In genomic region chr2:48886919-48887318, GRCh38 we compare ENCODE assay signal across 21 cellular contexts.
DNase-seq lines count a peak whose midpoint lies in the region; ATAC-seq, FAIRE-seq and TF ChIP-seq lines count a peak whose summit lies in the region.
"Had no signal": no experiment of that assay in that cellular context is flagged by ENCODE, and none has a peak within 500 bp of the region (broad histone marks: within the 10 kb centered on the region; RNA-seq: fewer than 3 reads in every experiment).

No MANE protein-coding gene starts in this region.

- H3K14ac ChIP-seq in trophoblast cell (ENCODE audit: low read length), result no peak overlapping the region

- H2AFZ ChIP-seq in HepG2 (ENCODE audit: low read length) (no peak overlapping the region), trophoblast cell (ENCODE audit: insufficient read depth, low read length, poor library complexity) (no peak overlapping the region)

- no peak overlapping the region for H4K91ac ChIP-seq in trophoblast cell (ENCODE audit: low read depth, low read length)

- CTCF ChIA-PET in HepG2 (lab: Yijun Ruan, JAX; ENCODE audit: low intra/inter-chr PET ratio, low total read pairs), result no interaction called here

- ATAC-seq in HepG2 (no peak), right lobe of liver (no peak), GM19023 (IDR thresholded peaks at IDR 0.05; ENCODE audit: unreplicated experiment) (no peak)
- ATAC-seq: CD8-positive, alpha-beta T cell; GM12878 had no signal

- H3K18ac ChIP-seq in trophoblast cell (ENCODE audit: low read length), result no peak overlapping the region

- H3K27ac ChIP-seq in HepG2 (ENCODE audit: extremely low read length, insufficient read depth, low read length) (no peak overlapping the region), right lobe of liver (no peak overlapping the region), trophoblast cell (ENCODE audit: low read depth, low read length) (no peak overlapping the region)
- H3K27ac ChIP-seq: 22Rv1, BLaER1, C4-2B had no signal

- BruUV-seq in HepG2 (replicated peaks; lab: Mats Ljungman, UMichigan), result no TSS peak

- TF ChIP-seq POLR2A in HepG2 (IDR thresholded peaks at IDR 0.05; ENCODE audit: insufficient read depth in 1 of 2, low read depth in 2 of 2, low read length in 2 of 2), result no peak
- TF ChIP-seq POLR2A in right lobe of liver (IDR thresholded peaks at IDR 0.05), result no peak

- TF ChIP-seq CTCF in HepG2 (CRISPR knock-in tag; IDR thresholded peaks at IDR 0.05), result no peak
- no peak for TF ChIP-seq CTCF in right lobe of liver (IDR thresholded peaks at IDR 0.05)

- FAIRE-seq in HepG2 (lab: Jason Lieb, UNC), result no peak
- FAIRE-seq: A204.1, G401.6, GM12878 had no signal

- no peak overlapping the region for H3K4me2 ChIP-seq in HepG2 (ENCODE audit: low read depth, low read length)
- no peak overlapping the region for H3K4me2 ChIP-seq in trophoblast cell (ENCODE audit: low read length)
- H3K4me2 ChIP-seq: BLaER1 had no signal

- no peak overlapping the region for H2BK5ac ChIP-seq in trophoblast cell (ENCODE audit: low read depth, low read length, poor library complexity)

- H3K27me3 ChIP-seq in HepG2 (ENCODE audit: control insufficient read depth in 1 of 2, insufficient read depth in 2 of 2, low read length in 2 of 2), result no peaks in the 10 kb centered on the region; a peak in 1 of 5 replicates
- H3K27me3 ChIP-seq in right lobe of liver, result no peaks in the 10 kb centered on the region
- H3K27me3 ChIP-seq in trophoblast cell (ENCODE audit: insufficient read depth, low read length), result no peaks in the 10 kb centered on the region
- H3K27me3 ChIP-seq: BLaER1 had no signal

- H3K4me3 ChIP-seq in HepG2 (replicated peaks in 1 of 3; ENCODE audit: insufficient read depth in 1 of 3, low read depth in 2 of 3, low read length in 3 of 3), result no peak overlapping the region
- no peak overlapping the region for H3K4me3 ChIP-seq in right lobe of liver
- H3K4me3 ChIP-seq in trophoblast cell (ENCODE audit: low read depth, low read length), result no peak overlapping the region
- H3K4me3 ChIP-seq: BLaER1, GM12878 had no signal

- POLR2A ChIA-PET in HepG2 (lab: Yijun Ruan, JAX), result no interaction called here

- H3K4me1 ChIP-seq in HepG2 (ENCODE audit: insufficient read depth, low read length), result no peaks in the 10 kb centered on the region
- H3K4me1 ChIP-seq in right lobe of liver, result no peaks in the 10 kb centered on the region
- H3K4me1 ChIP-seq in trophoblast cell (ENCODE audit: control insufficient read depth in 1 of 2, insufficient read depth in 2 of 2, low read length in 2 of 2), result no peaks in the 10 kb centered on the region
- H3K4me1 ChIP-seq: BLaER1, Caco-2 had no signal

- H4K8ac ChIP-seq in trophoblast cell (ENCODE audit: low read depth, low read length), result no peak overlapping the region

- intact Hi-C loops in HepG2 (cut with micrococcal nuclease; ENCODE audit: unreplicated experiment), result no loop called here
- intact Hi-C loops in right lobe of liver (cut with DNase I), result no loop called here

- no peak overlapping the region for H3K9ac ChIP-seq in HepG2 (ENCODE audit: insufficient read depth, low read depth, low read length)
- no peak overlapping the region for H3K9ac ChIP-seq in trophoblast cell (ENCODE audit: low read length)
- H3K9ac ChIP-seq: BLaER1 had no signal

- no peaks in the 10 kb centered on the region for H3K36me3 ChIP-seq in HepG2 (replicated peaks in 1 of 2; ENCODE audit: control insufficient read depth in 1 of 2, insufficient read depth in 2 of 2, low read length in 2 of 2)
- no peaks in the 10 kb centered on the region for H3K36me3 ChIP-seq in right lobe of liver
- no peaks in the 10 kb centered on the region for H3K36me3 ChIP-seq in trophoblast cell (ENCODE audit: control insufficient read depth in 1 of 2, insufficient read depth in 2 of 2, low read length in 2 of 2)
- H3K36me3 ChIP-seq: BLaER1 had no signal

- in situ Hi-C loops in HepG2 (cut with HindIII; ENCODE audit: extremely low pct_ligation_motif_present, low pct_unique_long_range_greater_than_20kb), result no loop called here

- no peak overlapping the region for H4K12ac ChIP-seq in trophoblast cell (ENCODE audit: low read depth, low read length)

- no peaks in the 10 kb centered on the region for H3K79me2 ChIP-seq in HepG2 (ENCODE audit: insufficient read depth, low read length)
- H3K79me2 ChIP-seq in trophoblast cell (ENCODE audit: control insufficient read depth, insufficient read depth, low read length, poor library complexity), result no peaks in the 10 kb centered on the region

- no peak overlapping the region for H2BK12ac ChIP-seq in trophoblast cell (ENCODE audit: low read length)

- H3K23ac ChIP-seq in trophoblast cell (ENCODE audit: low read length), result no peak overlapping the region

- H2AK5ac ChIP-seq in trophoblast cell (ENCODE audit: low read length), result no peak overlapping the region

- 0% methylated on average over 3 of the region's 3 CpGs for WGBS in HepG2 (ENCODE audit: low lambda C conversion rate)
- 57% methylated on average over 3 of the region's 3 CpGs for WGBS in right lobe of liver (ENCODE audit: insufficient coverage, low coverage, low lambda C conversion rate, missing lambda C conversion rate)
- WGBS in trophoblast cell (ENCODE audit: extremely low coverage, insufficient coverage, insufficient read length), result no CpG with 5 or more reads among the region's 3 CpGs

- DNase-seq in DMS 273 (lab: John Stamatoyannopoulos, UW; ENCODE audit: unreplicated experiment) (peak; percentile 2), DMS 273 treated with DMSO at 0.1 percent for 48 hours (lab: John Stamatoyannopoulos, UW) (no peak), HepG2 (ENCODE audit: low spot score) (no peak), right lobe of liver (no peak), NCI-H2227 treated with DMSO at 0.1 percent for 48 hours (lab: John Stamatoyannopoulos, UW) (peak; percentile 17), trophoblast cell (no peak), SIG-M5 treated with dmso at 0.1 percent for 504 hours (lab: John Stamatoyannopoulos, UW; ENCODE audit: unreplicated experiment) (no peak)
- DNase-seq: Caco-2; CD4-positive, CD25-positive, alpha-beta regulatory T cell; CD8-positive, alpha-beta T cell; DND-41; GOT3; H7; HCEC 1CT had no signal

- H3K4ac ChIP-seq in trophoblast cell (ENCODE audit: low read depth, low read length), result no peak overlapping the region

- TF ChIP-seq RAD21 in HepG2 (CRISPR knock-in tag; IDR thresholded peaks at IDR 0.05), result no peak

- no peak overlapping the region for H2BK120ac ChIP-seq in trophoblast cell (ENCODE audit: insufficient read depth, low read length, poor library complexity)

- H4K20me1 ChIP-seq in HepG2 (ENCODE audit: insufficient read depth, low read length), result no peaks in the 10 kb centered on the region
- H4K20me1 ChIP-seq: BLaER1 had no signal

- no peak for TF ChIP-seq EP300 in HepG2 (IDR thresholded peaks at IDR 0.05; ENCODE audit: low read depth in 2 of 2, low read length in 2 of 2)
- no peak for TF ChIP-seq EP300 in HepG2 (CRISPR knock-in tag; IDR thresholded peaks at IDR 0.05; ENCODE audit: borderline replicate concordance)

- H3K79me1 ChIP-seq in trophoblast cell (ENCODE audit: low read length), result no peaks in the 10 kb centered on the region

- H3K9me3 ChIP-seq in HepG2 (ENCODE audit: low read length) (no peaks in the 10 kb centered on the region), right lobe of liver (no peaks in the 10 kb centered on the region), trophoblast cell (ENCODE audit: insufficient read depth, low read depth, low read length) (no peaks in the 10 kb centered on the region)
- H3K9me3 ChIP-seq: BLaER1, Caco-2 had no signal

TF ChIP-seq in HepG2, 621 proteins besides CTCF, POLR2A, EP300 and RAD21:
- TF ChIP-seq AKAP8 (CRISPR knock-in tag; IDR thresholded peaks at IDR 0.05) (no peak), LCORL (IDR thresholded peaks at IDR 0.05) (peak; percentile 84), LCORL (CRISPR knock-in tag; IDR thresholded peaks at IDR 0.05) (no peak)

Comparison
In these comparisons a context has a peak if more than half of its experiments do, and no peak if none do; other contexts are left out.
1. DNase-seq: peak in DMS 273 (single experiment) and NCI-H2227 treated with DMSO at 0.1 percent for 48 hours (single experiment); none in DMS 273 treated with DMSO at 0.1 percent for 48 hours (single experiment), HepG2 (single experiment), right lobe of liver (0 of 3), trophoblast cell (0 of 2) and SIG-M5 treated with dmso at 0.1 percent for 504 hours (single experiment).